In genomic region chr5:131640043-131640856, GRCh38 we compare ENCODE assay signal across 8 cellular contexts. TPM values are rescaled to one million over a fixed set of nuclear protein-coding genes. Genes with fewer than 3 reads are reported as not detected.
DNase-seq lines count a peak whose midpoint lies in the region; ATAC-seq and TF ChIP-seq lines count a peak whose summit lies in the region.

No MANE protein-coding gene starts in this region.

- H3K27ac Mint-ChIP-seq in stimulated activated naive CD8-positive, alpha-beta T cell treated with anti-CD3 and anti-CD28 coated beads, Interleukin-15, amount 100 ng/mL, for 72 hours = peak overlapping the region; percentile 34 to 91

- peak overlapping the region; percentile 56 to 64 for H3K4me3 Mint-ChIP-seq in stimulated activated naive CD8-positive, alpha-beta T cell treated with anti-CD3 and anti-CD28 coated beads, Interleukin-15, amount 100 ng/mL, for 72 hours

- in situ Hi-C loops in G401 (cut with HindIII; ENCODE audit: low sequenced_read_pairs) = no loop called here

- H3K4me1 Mint-ChIP-seq in stimulated activated naive CD8-positive, alpha-beta T cell treated with anti-CD3 and anti-CD28 coated beads, Interleukin-15, amount 100 ng/mL, for 72 hours = peaks cover 28% of the 10 kb centered on the region

- peak; percentile 98 for ATAC-seq in stimulated activated naive CD8-positive, alpha-beta T cell treated with anti-CD3 and anti-CD28 coated beads, Interleukin-15, amount 100 ng/mL, for 72 hours
- ATAC-seq in GM21528 (IDR thresholded peaks at IDR 0.05; ENCODE audit: low FRiP score, unreplicated experiment) = no peak

- peak; percentile 11 to 18 for DNase-seq in activated CD8-positive, alpha-beta memory T cell treated with anti-CD3 and anti-CD28 coated beads for 1 hour (ENCODE audit: extremely low read depth in 1 of 2, low read depth in 1 of 2)
- DNase-seq in activated CD8-positive, alpha-beta memory T cell treated with anti-CD3 and anti-CD28 coated beads for 24 hours = no peak
- DNase-seq in activated CD4-positive, CD25-positive, alpha-beta regulatory T cell treated with anti-CD3 and anti-CD28 coated beads, Interleukin-2, amount 50 U/mL, for 16 hours (ENCODE audit: low read depth, low spot score) = peak; percentile 14
- DNase-seq in fibroblast of mammary gland (ENCODE audit: low read depth) (peak; percentile 61), NOMO-1 treated with dmso at 0.1 percent for 144 hours (lab: John Stamatoyannopoulos, UW; ENCODE audit: unreplicated experiment) (no peak), G401 (ENCODE audit: low spot score) (no peak)
- DNase-seq in stimulated activated naive CD8-positive, alpha-beta T cell treated with anti-CD3 and anti-CD28 coated beads, Interleukin-15, amount 100 ng/mL, for 72 hours = peak; percentile 35 to 67

- TF ChIP-seq CTCF in fibroblast of mammary gland (conservative IDR thresholded peaks at IDR 0.05; ENCODE audit: control insufficient read depth, insufficient read depth, low read depth, low read length) = no peak

- no peaks in the 10 kb centered on the region for H3K27me3 Mint-ChIP-seq in stimulated activated naive CD8-positive, alpha-beta T cell treated with anti-CD3 and anti-CD28 coated beads, Interleukin-15, amount 100 ng/mL, for 72 hours

- no peak overlapping the region for H3K4me3 ChIP-seq in fibroblast of mammary gland (ENCODE audit: control insufficient read depth, low read depth, low read length)

- no peaks in the 10 kb centered on the region for H3K9me3 Mint-ChIP-seq in stimulated activated naive CD8-positive, alpha-beta T cell treated with anti-CD3 and anti-CD28 coated beads, Interleukin-15, amount 100 ng/mL, for 72 hours

RNA-seq across cellular contexts. Expression of gene RAPGEF6, which starts 5.2 kb away (rescaled TPM):
- total RNA-seq in G401 (2014; rRNA removed; shearing (Covaris generic)) = 2.4 and 6.0 TPM in 2 replicates

Comparison
In these comparisons a context has a peak if more than half of its experiments do, and no peak if none do; other contexts are left out.
1. DNase-seq: peak in activated CD8-positive, alpha-beta memory T cell treated with anti-CD3 and anti-CD28 coated beads for 1 hour (2 of 2), activated CD4-positive, CD25-positive, alpha-beta regulatory T cell treated with anti-CD3 and anti-CD28 coated beads, Interleukin-2, amount 50 U/mL, for 16 hours (single experiment), fibroblast of mammary gland (single experiment) and stimulated activated naive CD8-positive, alpha-beta T cell treated with anti-CD3 and anti-CD28 coated beads, Interleukin-15, amount 100 ng/mL, for 72 hours (2 of 2); none in activated CD8-positive, alpha-beta memory T cell treated with anti-CD3 and anti-CD28 coated beads for 24 hours (single experiment), NOMO-1 treated with dmso at 0.1 percent for 144 hours (single experiment) and G401 (single experiment).